Comparison of ENCODE assay signal across 1 cellular context in genomic region chr1:3037281-3038040, GRCh38.
TF ChIP-seq lines count a peak whose summit lies in the region.

No MANE protein-coding gene starts in this region.

TF ChIP-seq in HepG2, 621 proteins besides CTCF, POLR2A, EP300 and RAD21 (continued from another document):
- TF ChIP-seq SNAPC4 (CRISPR knock-in tag; IDR thresholded peaks at IDR 0.05) = no peak
